In the genomic region with DNA sequence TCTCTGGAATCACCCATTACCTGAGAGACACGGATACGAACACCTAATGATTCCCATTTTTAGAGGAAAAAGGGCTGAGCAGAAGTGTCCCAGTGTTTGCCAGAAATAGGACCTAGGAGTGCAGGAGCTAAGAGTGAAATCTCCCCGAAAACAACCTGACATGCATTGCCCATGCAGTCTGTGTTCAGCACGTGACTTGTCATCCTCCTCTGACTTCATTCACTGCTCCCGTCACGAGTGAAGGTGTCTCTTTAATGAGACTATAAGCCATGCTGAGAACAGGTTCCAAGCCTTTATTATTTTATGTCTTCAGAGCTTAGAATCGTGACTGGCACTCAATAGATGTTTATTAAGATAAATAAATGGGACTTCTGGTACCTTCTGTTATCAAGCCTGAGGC, we compare ENCODE assay signal across 13 cellular contexts. TPM values are rescaled to one million over a fixed set of nuclear protein-coding genes. Genes with fewer than 3 reads are reported as not detected.
"Had no signal": no experiment of that assay in that cellular context is flagged by ENCODE, and none has a peak within 500 bp of the region (broad histone marks: within the 10 kb centered on the region; RNA-seq: fewer than 3 reads in every experiment).

No MANE protein-coding gene starts in this region.

- DNase-seq: activated CD4-positive, alpha-beta memory T cell treated with anti-CD3 and anti-CD28 coated beads, Interleukin-2, amount 10 ng/mL, durations not matched to agents 7 days and 5 days; activated gamma-delta T cell treated with Interleukin-2 at 50 U/mL for 16 hours; activated naive CD8-positive, alpha-beta T cell treated with anti-CD3 and anti-CD28 coated beads, Interleukin-2, amount 10 ng/mL, durations not matched to agents 7 days and 5 days; activated T-cell treated with anti-CD3 and anti-CD28 coated beads, Interleukin-2, amount 50 U/mL, for 48 hours; effector memory CD4-positive, alpha-beta T cell; natural killer cell; right lobe of liver; stimulated activated naive CD4-positive, alpha-beta T cell; T-helper 9 cell had no signal

- H3K4me3 ChIP-seq: cardiac muscle cell, coronary artery, right lobe of liver, suprapubic skin had no signal

- ATAC-seq: natural killer cell had no signal

- H3K27ac ChIP-seq: cardiac muscle cell, coronary artery, right lobe of liver, suprapubic skin had no signal

- H3K4me1 ChIP-seq: right lobe of liver had no signal

- H3K9me3 ChIP-seq: right lobe of liver, suprapubic skin had no signal

- H3K27me3 ChIP-seq: cardiac muscle cell, right lobe of liver, suprapubic skin had no signal

- H3K36me3 ChIP-seq: cardiac muscle cell, right lobe of liver, suprapubic skin had no signal

RNA-seq across cellular contexts. Expression of gene MLIP, which starts 3.8 kb away (rescaled TPM):
- total RNA-seq: activated CD4-positive, alpha-beta memory T cell treated with anti-CD3 and anti-CD28 coated beads, Interleukin-2, amount 10 ng/mL, durations not matched to agents 7 days and 5 days; activated naive CD8-positive, alpha-beta T cell treated with anti-CD3 and anti-CD28 coated beads, Interleukin-2, amount 10 ng/mL, durations not matched to agents 7 days and 5 days; epithelial cell of proximal tubule; natural killer cell had no signal
